Comparison of ENCODE assay signal across 8 cellular contexts in the genomic region with DNA sequence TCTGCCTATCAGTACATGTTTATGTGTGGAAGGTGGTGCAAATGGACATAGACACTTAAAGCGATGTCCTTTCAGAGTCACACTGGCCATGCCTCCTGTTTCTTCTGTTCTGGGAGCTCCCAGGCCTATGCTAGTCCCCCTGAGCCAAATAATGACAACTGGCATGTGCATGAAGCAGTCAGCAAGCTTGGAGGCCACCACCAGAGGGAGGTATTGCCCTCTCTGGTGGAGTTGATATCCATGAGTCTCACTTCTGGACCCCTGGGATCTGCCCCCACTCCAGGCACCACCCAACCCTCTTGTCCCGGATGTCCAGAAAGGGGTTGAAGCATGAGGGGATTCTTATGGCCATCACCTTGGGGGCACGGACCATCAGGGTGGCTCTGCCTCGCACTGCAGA.
A peak's percentile ranks its signal among the peaks of the same experiment; 100 is the strongest.
DNase-seq lines count a peak whose midpoint lies in the region; ATAC-seq and TF ChIP-seq lines count a peak whose summit lies in the region.

No MANE protein-coding gene starts in this region.

- 95 to 97% (median 96%) methylated on average over 4 of the region's 4 CpGs for WGBS in heart left ventricle, 4 donors

- no peak overlapping the region for H3K4me3 ChIP-seq in WI38 (ENCODE audit: low read depth, low read length)
- H3K4me3 ChIP-seq in heart left ventricle: no peak overlapping the region

- no peaks in the 10 kb centered on the region for H3K36me3 ChIP-seq in heart left ventricle

- H3K4me1 ChIP-seq in heart left ventricle: no peaks in the 10 kb centered on the region

- H3K4me3 Mint-ChIP-seq in activated CD8-positive, alpha-beta memory T cell treated with anti-CD3 and anti-CD28 coated beads, Interleukin-2, amount 10 ng/mL, durations not matched to agents 7 days and 5 days: no peak overlapping the region

- no peak overlapping the region for H3K27ac Mint-ChIP-seq in activated CD8-positive, alpha-beta memory T cell treated with anti-CD3 and anti-CD28 coated beads, Interleukin-2, amount 10 ng/mL, durations not matched to agents 7 days and 5 days

- no peaks in the 10 kb centered on the region for H3K27me3 Mint-ChIP-seq in activated CD8-positive, alpha-beta memory T cell treated with anti-CD3 and anti-CD28 coated beads, Interleukin-2, amount 10 ng/mL, durations not matched to agents 7 days and 5 days

- H3K36me3 Mint-ChIP-seq in activated CD8-positive, alpha-beta memory T cell treated with anti-CD3 and anti-CD28 coated beads, Interleukin-2, amount 10 ng/mL, durations not matched to agents 7 days and 5 days: no peaks in the 10 kb centered on the region

- no peak overlapping the region for H3K27ac ChIP-seq in heart left ventricle

- no peak for ATAC-seq in activated CD8-positive, alpha-beta memory T cell treated with anti-CD3 and anti-CD28 coated beads, Interleukin-2, amount 10 ng/mL, durations not matched to agents 7 days and 5 days
- ATAC-seq in heart left ventricle (peak in 2 of 4 donors; percentile 53 to 55), HG03108 (IDR thresholded peaks at IDR 0.05; ENCODE audit: unreplicated experiment) (no peak)
- ATAC-seq in stimulated activated naive CD8-positive, alpha-beta T cell treated with anti-CD3 and anti-CD28 coated beads, Interleukin-15, Interleukin-2, amounts not matched to agents 100 U/mL and 50 U/mL, for 24 hours: no peak

- TF ChIP-seq POLR2A in heart left ventricle (IDR thresholded peaks at IDR 0.05): no peak

- CTCF ChIA-PET in activated CD8-positive, alpha-beta memory T cell treated with anti-CD3 and anti-CD28 coated beads, Interleukin-2, amount 10 ng/mL, durations not matched to agents 7 days and 5 days (lab: Charles Lee): interaction anchor here (0.9 to 2.7 kb wide), 3 partner anchors 12 to 194 kb away, joined by 3 to 21 read pairs (median 4); no protein-coding TSS in a partner anchor

- intact Hi-C loops in heart left ventricle (cut with DNase I): loop anchor here in 2 of 10 donors (10.0 kb wide), 1 partner anchor 192 kb away; no protein-coding TSS in a partner anchor

- no peaks in the 10 kb centered on the region for H3K9me3 ChIP-seq in heart left ventricle

- H3K9me3 Mint-ChIP-seq in activated CD8-positive, alpha-beta memory T cell treated with anti-CD3 and anti-CD28 coated beads, Interleukin-2, amount 10 ng/mL, durations not matched to agents 7 days and 5 days (ENCODE audit: low read depth): no peaks in the 10 kb centered on the region

- no peaks in the 10 kb centered on the region for H3K27me3 ChIP-seq in heart left ventricle

- DNase-seq in activated CD8-positive, alpha-beta memory T cell treated with anti-CD3 and anti-CD28 coated beads, Interleukin-2, amount 10 ng/mL, durations not matched to agents 7 days and 5 days: peak; percentile 57
- DNase-seq in activated CD8-positive, alpha-beta memory T cell treated with anti-CD3 and anti-CD28 coated beads, Interleukin-2, amount 50 U/mL, for 4 hours: no peak
- DNase-seq in HPDE6-E6E7 (ENCODE audit: extremely low spot score) (peak; percentile 40), heart left ventricle (peak in 3 of 5 donors; percentile 16 to 28 (median 21)), T-helper 9 cell (no peak)
- DNase-seq in stimulated activated naive CD8-positive, alpha-beta T cell treated with anti-CD3 and anti-CD28 coated beads, Interleukin-15, Interleukin-2, amounts not matched to agents 100 U/mL and 50 U/mL, for 24 hours: peak; percentile 42

- peak; percentile 49; the same call in 1 of the 2 replicates for TF ChIP-seq CTCF in WI38 (IDR thresholded peaks at IDR 0.05; ENCODE audit: low read depth, low read length)
- peak in 11 of 12 donors; percentile 24 to 52 (median 36) for TF ChIP-seq CTCF in heart left ventricle (IDR thresholded peaks at IDR 0.05)

- H3K4me1 Mint-ChIP-seq in activated CD8-positive, alpha-beta memory T cell treated with anti-CD3 and anti-CD28 coated beads, Interleukin-2, amount 10 ng/mL, durations not matched to agents 7 days and 5 days: no peaks in the 10 kb centered on the region

Comparison
In these comparisons a context has a peak if more than half of its experiments do, and no peak if none do; other contexts are left out.
1. DNase-seq: peak in activated CD8-positive, alpha-beta memory T cell treated with anti-CD3 and anti-CD28 coated beads, Interleukin-2, amount 10 ng/mL, durations not matched to agents 7 days and 5 days (single experiment), HPDE6-E6E7 (single experiment), heart left ventricle (3 of 5) and stimulated activated naive CD8-positive, alpha-beta T cell treated with anti-CD3 and anti-CD28 coated beads, Interleukin-15, Interleukin-2, amounts not matched to agents 100 U/mL and 50 U/mL, for 24 hours (single experiment); none in activated CD8-positive, alpha-beta memory T cell treated with anti-CD3 and anti-CD28 coated beads, Interleukin-2, amount 50 U/mL, for 4 hours (single experiment) and T-helper 9 cell (single experiment).